18 cellular contexts compared by ENCODE assay signal in genomic region chr2:105870062-105870461, GRCh38.
DNase-seq lines count a peak whose midpoint lies in the region; ATAC-seq and TF ChIP-seq lines count a peak whose summit lies in the region.
"Had no signal": no experiment of that assay in that cellular context is flagged by ENCODE, and none has a peak within 500 bp of the region (broad histone marks: within the 10 kb centered on the region; RNA-seq: fewer than 3 reads in every experiment).

No MANE protein-coding gene starts in this region.

- TF ChIP-seq POLR2A in sigmoid colon (IDR thresholded peaks at IDR 0.05), result no peak

- H3K9me3 ChIP-seq in sigmoid colon, result no peaks in the 10 kb centered on the region

- intact Hi-C loops in activated CD8-positive, alpha-beta T cell treated with anti-CD3 and anti-CD28 coated beads for 36 hours (cut with micrococcal nuclease), result loop anchor here (5.0 kb wide), 2 partner anchors 73 to 123 kb away; no protein-coding TSS in a partner anchor
- intact Hi-C loops in sigmoid colon (cut with DNase I), result no loop called here

- CTCF ChIA-PET in activated CD8-positive, alpha-beta T cell treated with anti-CD3 and anti-CD28 coated beads for 36 hours (lab: Charles Lee), result interaction anchor here (1.3 kb wide), 1 partner anchor 11 kb away, joined by 3 read pairs; no protein-coding TSS in a partner anchor
- CTCF ChIA-PET in activated CD8-positive, alpha-beta T cell treated with anti-CD3 and anti-CD28 coated beads, Interleukin-2, amount 10 ng/mL, durations not matched to agents 7 days and 5 days (lab: Charles Lee), result no interaction called here

- H3K9me3 Mint-ChIP-seq in activated CD8-positive, alpha-beta T cell treated with anti-CD3 and anti-CD28 coated beads for 36 hours, result no peaks in the 10 kb centered on the region
- no peaks in the 10 kb centered on the region for H3K9me3 Mint-ChIP-seq in activated CD8-positive, alpha-beta T cell treated with anti-CD3 and anti-CD28 coated beads, Interleukin-2, amount 10 ng/mL, durations not matched to agents 7 days and 5 days (ENCODE audit: insufficient read depth)
- no peaks in the 10 kb centered on the region for H3K9me3 Mint-ChIP-seq in activated T-helper 17 cell treated with anti-CD3 and anti-CD28 coated beads, Interleukin-2, amount 50 U/mL, for 72 hours
- H3K9me3 Mint-ChIP-seq in memory B cell, result no peaks in the 10 kb centered on the region
- no peaks in the 10 kb centered on the region for H3K9me3 Mint-ChIP-seq in stimulated activated memory B cell treated with anti-CD40 and anti-IgM and Interleukin-4, amounts not matched to agents 10 μg/mL and 1 μg/mL and 100 μg/mL, for 72 hours

- H3K4me1 ChIP-seq in sigmoid colon, result peaks cover 0 to 39% (median 22%) of the 10 kb centered on the region in 4 donors

- peaks cover 34% of the 10 kb centered on the region for H3K36me3 Mint-ChIP-seq in activated CD8-positive, alpha-beta T cell treated with anti-CD3 and anti-CD28 coated beads for 36 hours (ENCODE audit: low read depth)
- peaks cover 56% of the 10 kb centered on the region for H3K36me3 Mint-ChIP-seq in activated CD8-positive, alpha-beta T cell treated with anti-CD3 and anti-CD28 coated beads, Interleukin-2, amount 10 ng/mL, durations not matched to agents 7 days and 5 days (ENCODE audit: low read depth)
- peaks cover 85% of the 10 kb centered on the region for H3K36me3 Mint-ChIP-seq in activated T-helper 17 cell treated with anti-CD3 and anti-CD28 coated beads, Interleukin-2, amount 50 U/mL, for 72 hours (ENCODE audit: low read depth)
- peaks cover 19% of the 10 kb centered on the region for H3K36me3 Mint-ChIP-seq in memory B cell
- peaks cover 57% of the 10 kb centered on the region for H3K36me3 Mint-ChIP-seq in stimulated activated memory B cell treated with anti-CD40 and anti-IgM and Interleukin-4, amounts not matched to agents 10 μg/mL and 1 μg/mL and 100 μg/mL, for 72 hours

- no peak for DNase-seq in activated CD8-positive, alpha-beta T cell treated with anti-CD3 and anti-CD28 coated beads for 36 hours
- no peak for DNase-seq in activated CD8-positive, alpha-beta T cell treated with anti-CD3 and anti-CD28 coated beads, Interleukin-2, amount 10 ng/mL, durations not matched to agents 7 days and 5 days
- no peak for DNase-seq in memory B cell (ENCODE audit: low spot score in 2 of 2)
- no peak for DNase-seq in cerebellum (ENCODE audit: low spot score)
- no peak for DNase-seq in sigmoid colon
- DNase-seq: Calu3, HCEC 1CT, Kasumi-1, NCI-H1417, NCI-H2029, NCI-H2171 treated with DMSO at 0.1 percent for 48 hours, NCI-H774 had no signal

- TF ChIP-seq CTCF in activated CD8-positive, alpha-beta T cell treated with anti-CD3 and anti-CD28 coated beads for 36 hours (IDR thresholded peaks at IDR 0.05), result no peak
- no peak for TF ChIP-seq CTCF in sigmoid colon (IDR thresholded peaks at IDR 0.05)

- H3K4me1 Mint-ChIP-seq in activated CD8-positive, alpha-beta T cell treated with anti-CD3 and anti-CD28 coated beads for 36 hours (ENCODE audit: low read depth), result peaks cover 89% of the 10 kb centered on the region
- H3K4me1 Mint-ChIP-seq in activated CD8-positive, alpha-beta T cell treated with anti-CD3 and anti-CD28 coated beads, Interleukin-2, amount 10 ng/mL, durations not matched to agents 7 days and 5 days (ENCODE audit: low read depth), result peaks cover 53% of the 10 kb centered on the region
- H3K4me1 Mint-ChIP-seq in activated T-helper 17 cell treated with anti-CD3 and anti-CD28 coated beads, Interleukin-2, amount 50 U/mL, for 72 hours, result peaks cover 71% of the 10 kb centered on the region
- H3K4me1 Mint-ChIP-seq in memory B cell, result peaks cover 58% of the 10 kb centered on the region
- H3K4me1 Mint-ChIP-seq in stimulated activated memory B cell treated with anti-CD40 and anti-IgM and Interleukin-4, amounts not matched to agents 10 μg/mL and 1 μg/mL and 100 μg/mL, for 72 hours, result peaks cover 89% of the 10 kb centered on the region

- H3K4me3 Mint-ChIP-seq in activated CD8-positive, alpha-beta T cell treated with anti-CD3 and anti-CD28 coated beads for 36 hours, result no peak overlapping the region
- H3K4me3 Mint-ChIP-seq in activated CD8-positive, alpha-beta T cell treated with anti-CD3 and anti-CD28 coated beads, Interleukin-2, amount 10 ng/mL, durations not matched to agents 7 days and 5 days, result no peak overlapping the region
- peak overlapping the region; percentile 68 for H3K4me3 Mint-ChIP-seq in activated T-helper 17 cell treated with anti-CD3 and anti-CD28 coated beads, Interleukin-2, amount 50 U/mL, for 72 hours
- H3K4me3 Mint-ChIP-seq in memory B cell, result no peak overlapping the region
- H3K4me3 Mint-ChIP-seq in stimulated activated memory B cell treated with anti-CD40 and anti-IgM and Interleukin-4, amounts not matched to agents 10 μg/mL and 1 μg/mL and 100 μg/mL, for 72 hours, result no peak overlapping the region

- POLR2A ChIA-PET in activated CD8-positive, alpha-beta T cell treated with anti-CD3 and anti-CD28 coated beads for 36 hours (lab: Charles Lee), result no interaction called here
- POLR2A ChIA-PET in activated CD8-positive, alpha-beta T cell treated with anti-CD3 and anti-CD28 coated beads, Interleukin-2, amount 10 ng/mL, durations not matched to agents 7 days and 5 days (lab: Charles Lee), result no interaction called here

- peak overlapping the region; percentile 66 for H3K27ac Mint-ChIP-seq in activated CD8-positive, alpha-beta T cell treated with anti-CD3 and anti-CD28 coated beads for 36 hours
- no peak overlapping the region for H3K27ac Mint-ChIP-seq in activated CD8-positive, alpha-beta T cell treated with anti-CD3 and anti-CD28 coated beads, Interleukin-2, amount 10 ng/mL, durations not matched to agents 7 days and 5 days
- peak overlapping the region; percentile 42 for H3K27ac Mint-ChIP-seq in activated T-helper 17 cell treated with anti-CD3 and anti-CD28 coated beads, Interleukin-2, amount 50 U/mL, for 72 hours
- peak overlapping the region; percentile 4 for H3K27ac Mint-ChIP-seq in memory B cell
- H3K27ac Mint-ChIP-seq in stimulated activated memory B cell treated with anti-CD40 and anti-IgM and Interleukin-4, amounts not matched to agents 10 μg/mL and 1 μg/mL and 100 μg/mL, for 72 hours, result peak overlapping the region; percentile 60

- no peak overlapping the region for H3K27ac ChIP-seq in sigmoid colon

- H3K27me3 Mint-ChIP-seq in activated CD8-positive, alpha-beta T cell treated with anti-CD3 and anti-CD28 coated beads for 36 hours, result no peaks in the 10 kb centered on the region
- H3K27me3 Mint-ChIP-seq in activated CD8-positive, alpha-beta T cell treated with anti-CD3 and anti-CD28 coated beads, Interleukin-2, amount 10 ng/mL, durations not matched to agents 7 days and 5 days (ENCODE audit: low read depth), result no peaks in the 10 kb centered on the region
- H3K27me3 Mint-ChIP-seq in activated T-helper 17 cell treated with anti-CD3 and anti-CD28 coated beads, Interleukin-2, amount 50 U/mL, for 72 hours, result no peaks in the 10 kb centered on the region
- no peaks in the 10 kb centered on the region for H3K27me3 Mint-ChIP-seq in memory B cell
- no peaks in the 10 kb centered on the region for H3K27me3 Mint-ChIP-seq in stimulated activated memory B cell treated with anti-CD40 and anti-IgM and Interleukin-4, amounts not matched to agents 10 μg/mL and 1 μg/mL and 100 μg/mL, for 72 hours

- ATAC-seq in activated CD8-positive, alpha-beta T cell treated with anti-CD3 and anti-CD28 coated beads for 36 hours, result no peak
- no peak for ATAC-seq in activated CD8-positive, alpha-beta T cell treated with anti-CD3 and anti-CD28 coated beads, Interleukin-2, amount 10 ng/mL, durations not matched to agents 7 days and 5 days
- ATAC-seq in activated T-helper 17 cell treated with anti-CD3 and anti-CD28 coated beads, Interleukin-2, amount 50 U/mL, for 72 hours (replicated peaks), result no peak
- ATAC-seq in memory B cell (ENCODE audit: low read depth) (no peak), GM19324 (IDR thresholded peaks at IDR 0.05; ENCODE audit: low FRiP score, unreplicated experiment) (no peak)
- no peak for ATAC-seq in stimulated activated memory B cell treated with anti-CD40 and anti-IgM and Interleukin-4, amounts not matched to agents 10 μg/mL and 1 μg/mL and 100 μg/mL, for 72 hours
- ATAC-seq: GM12878, Panc1 had no signal

- WGBS in sigmoid colon, 2 donors, result 94% methylated on average over 4 of the region's 4 CpGs

- no peaks in the 10 kb centered on the region for H3K27me3 ChIP-seq in sigmoid colon
- H3K27me3 ChIP-seq: BLaER1 treated with 17β-estradiol and CSF1 and Interleukin-3, amounts not matched to agents 10 nM and 100 nM had no signal

- no peak for TF ChIP-seq EP300 in sigmoid colon (IDR thresholded peaks at IDR 0.05)

- H3K4me3 ChIP-seq in sigmoid colon, result no peak overlapping the region
- H3K4me3 ChIP-seq: BLaER1 treated with 17β-estradiol and CSF1 and Interleukin-3, amounts not matched to agents 10 nM and 100 nM; GM12878 had no signal

- no peaks in the 10 kb centered on the region for H3K36me3 ChIP-seq in sigmoid colon
